In genomic region chr10:97632949-97633884, GRCh38 we compare ENCODE assay signal across 8 cellular contexts. TPM values are rescaled to one million over a fixed set of nuclear protein-coding genes. Genes with fewer than 3 reads are reported as not detected.
DNase-seq lines count a peak whose midpoint lies in the region; ATAC-seq and TF ChIP-seq lines count a peak whose summit lies in the region.

Gene MORN4, minus strand, starts transcription at chr10:97633500. Its CDS starts 13,847 bp downstream, at chr10:97619653.

- POLR2A ChIA-PET in OCI-LY7 (lab: Charles Lee), result no interaction called here

- H3K9me2 ChIP-seq in OCI-LY7 (ENCODE audit: insufficient read depth, low read length), result no peaks in the 10 kb centered on the region

- H3K79me2 ChIP-seq in OCI-LY7 (ENCODE audit: insufficient read depth, low read depth, low read length), result no peaks in the 10 kb centered on the region

- no peak for TF ChIP-seq CTCF in OCI-LY7 (conservative IDR thresholded peaks at IDR 0.05; ENCODE audit: low read length)

- peak; percentile 90 for DNase-seq in D341Med (ENCODE audit: low spot score)
- peak; percentile 89 for DNase-seq in OCI-LY7 (ENCODE audit: low spot score)
- DNase-seq in activated T-cell treated with anti-CD3 and anti-CD28 coated beads, Interleukin-2, amount 50 U/mL, for 48 hours, result peak; percentile 92 to 93
- peak; percentile 68 to 78 for DNase-seq in stimulated activated CD8-positive, alpha-beta memory T cell treated with anti-CD3 and anti-CD28 coated beads, Interleukin-4, amount 100 ng/mL, for 4 hours (ENCODE audit: low read depth in 2 of 2, low spot score in 1 of 2)

- ATAC-seq in GM21447 (IDR thresholded peaks at IDR 0.05; ENCODE audit: unreplicated experiment) (peak; percentile 98), esophagus mucosa (peak; percentile 99)

- peak within 1 kb of the TSS; percentile 69 for H3K4me2 ChIP-seq in OCI-LY7 (ENCODE audit: low read length)

- CTCF ChIA-PET in OCI-LY7 (lab: Charles Lee; ENCODE audit: unreplicated experiment), result no interaction called here

- no peaks in the 10 kb centered on the region for H3K9me3 ChIP-seq in HUES6 (ENCODE audit: control insufficient read depth, insufficient read depth, low read depth, low read length)
- no peaks in the 10 kb centered on the region for H3K9me3 ChIP-seq in OCI-LY7 (ENCODE audit: low read length)
- H3K9me3 ChIP-seq in mucosa of stomach (ENCODE audit: control insufficient read depth, low read length), result no peaks in the 10 kb centered on the region

- H3K4me1 ChIP-seq in HUES6 (ENCODE audit: control insufficient read depth, insufficient read depth, low read length), result peaks cover 3% of the 10 kb centered on the region; the same call in 1 of the 2 replicates
- no peaks in the 10 kb centered on the region for H3K4me1 ChIP-seq in OCI-LY7 (ENCODE audit: insufficient read depth, low read length, poor library complexity, severe bottlenecking)
- no peaks in the 10 kb centered on the region for H3K4me1 ChIP-seq in mucosa of stomach (ENCODE audit: control insufficient read depth, insufficient read depth, low read length)

- H3K36me3 ChIP-seq in HUES6 (ENCODE audit: control insufficient read depth, insufficient read depth, low read length), result no peaks in the 10 kb centered on the region
- no peaks in the 10 kb centered on the region for H3K36me3 ChIP-seq in OCI-LY7 (ENCODE audit: insufficient read depth, low read length)
- H3K36me3 ChIP-seq in mucosa of stomach (ENCODE audit: control insufficient read depth, insufficient read depth, low read length), result no peaks in the 10 kb centered on the region

- intact Hi-C loops in OCI-LY7 (cut with micrococcal nuclease; ENCODE audit: unreplicated experiment), result no loop called here

- H4K20me1 ChIP-seq in OCI-LY7 (ENCODE audit: insufficient read depth, low read length), result no peaks in the 10 kb centered on the region

- H3K27ac ChIP-seq in HUES6 (ENCODE audit: low read depth, low read length), result no peak within 1 kb of the TSS
- no peak within 1 kb of the TSS for H3K27ac ChIP-seq in OCI-LY7 (ENCODE audit: low read depth, low read length, poor library complexity, severe bottlenecking)

- H3K9ac ChIP-seq in HUES6 (ENCODE audit: low read length) (peak within 1 kb of the TSS; percentile 81), mucosa of stomach (ENCODE audit: low read length) (peak within 1 kb of the TSS; percentile 71)

- H3K27me3 ChIP-seq in HUES6 (ENCODE audit: control insufficient read depth, insufficient read depth, low read length) (no peaks in the 10 kb centered on the region), mucosa of stomach (ENCODE audit: control insufficient read depth, insufficient read depth, low read length) (no peaks in the 10 kb centered on the region)

- no TSS peak for BruUV-seq in OCI-LY7 (replicated peaks; lab: Mats Ljungman, UMichigan)

- H3K4me3 ChIP-seq in HUES6 (ENCODE audit: low read depth, low read length) (peak within 1 kb of the TSS; percentile 89), OCI-LY7 (ENCODE audit: low read depth, low read length, poor library complexity, severe bottlenecking) (peak within 1 kb of the TSS; percentile 73), mucosa of stomach (ENCODE audit: low read length) (peak within 1 kb of the TSS; percentile 94)

- H2AFZ ChIP-seq in OCI-LY7 (ENCODE audit: low read length), result peak within 1 kb of the TSS; percentile 83

RNA-seq across cellular contexts. Expression of gene MORN4, which starts in this region (rescaled TPM):
- total RNA-seq in OCI-LY7 (2014; rRNA removed; shearing (Covaris generic)), result 2.4 and 2.9 TPM in 2 replicates
- 5.4 TPM in 2 replicates for total RNA-seq in OCI-LY7 (2022)
- total RNA-seq in esophagus mucosa, result 1.9 TPM
